ENCODE assay signal across 1 cellular context in the genomic region with DNA sequence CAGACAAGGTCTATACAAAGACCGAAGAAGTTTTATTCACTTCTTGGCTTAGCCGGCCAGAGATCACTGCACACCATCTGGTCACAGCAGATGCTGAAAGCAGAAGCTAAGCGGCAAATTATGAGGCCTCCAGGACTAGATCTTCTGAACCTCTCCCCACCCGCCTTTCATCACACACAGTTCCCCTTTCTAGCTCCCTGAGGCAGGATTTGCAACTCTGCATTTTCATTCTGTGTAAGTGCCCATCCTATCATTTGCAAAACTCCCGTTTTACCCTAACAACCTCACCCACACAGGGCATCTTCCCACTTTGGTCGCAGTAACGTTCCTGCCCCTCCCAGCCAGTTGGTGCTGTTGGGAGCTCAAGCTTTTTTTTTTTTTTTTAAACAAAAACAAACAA.
TF ChIP-seq lines count a peak whose summit lies in the region.

No MANE protein-coding gene starts in this region.

TF ChIP-seq in GM23338, 12 proteins besides CTCF, POLR2A, EP300 and RAD21 (continued from another document):
- TF ChIP-seq, protein P1, sequence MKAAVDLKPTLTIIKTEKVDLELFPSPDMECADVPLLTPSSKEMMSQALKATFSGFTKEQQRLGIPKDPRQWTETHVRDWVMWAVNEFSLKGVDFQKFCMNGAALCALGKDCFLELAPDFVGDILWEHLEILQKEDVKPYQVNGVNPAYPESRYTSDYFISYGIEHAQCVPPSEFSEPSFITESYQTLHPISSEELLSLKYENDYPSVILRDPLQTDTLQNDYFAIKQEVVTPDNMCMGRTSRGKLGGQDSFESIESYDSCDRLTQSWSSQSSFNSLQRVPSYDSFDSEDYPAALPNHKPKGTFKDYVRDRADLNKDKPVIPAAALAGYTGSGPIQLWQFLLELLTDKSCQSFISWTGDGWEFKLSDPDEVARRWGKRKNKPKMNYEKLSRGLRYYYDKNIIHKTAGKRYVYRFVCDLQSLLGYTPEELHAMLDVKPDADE (IDR thresholded peaks at IDR 0.05), result no peak
TF ChIP-seq in GM23338: peak in this region for 0.
